ENCODE assay signal across 20 cellular contexts in the genomic region with DNA sequence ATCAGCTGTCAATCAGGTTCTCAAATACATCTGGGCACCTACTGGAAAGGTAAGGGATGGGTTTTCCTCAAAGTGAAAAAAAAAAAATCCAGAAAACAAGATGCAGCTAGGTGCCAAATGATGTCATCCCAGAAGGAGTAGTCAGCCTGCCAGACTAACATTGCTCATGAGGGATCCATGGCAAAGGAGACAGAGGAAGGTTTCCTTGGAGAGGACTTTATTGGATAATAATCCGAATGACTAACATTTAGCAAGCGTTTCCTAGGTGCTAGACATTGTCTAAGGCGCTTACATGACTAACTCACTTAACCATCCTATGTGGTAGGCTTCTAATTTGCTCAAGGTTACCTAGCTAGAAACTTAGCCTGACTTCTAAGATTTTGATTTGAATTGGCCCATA.
DNase-seq lines count a peak whose midpoint lies in the region; ATAC-seq and TF ChIP-seq lines count a peak whose summit lies in the region.
"Had no signal": no experiment of that assay in that cellular context is flagged by ENCODE, and none has a peak within 500 bp of the region (broad histone marks: within the 10 kb centered on the region; RNA-seq: fewer than 3 reads in every experiment).

No MANE protein-coding gene starts in this region.

- no peak overlapping the region for H4K91ac ChIP-seq in IMR-90 (ENCODE audit: insufficient read depth, low read depth, low read length)

- H3K4me2 ChIP-seq in IMR-90 (ENCODE audit: low read depth, low read length) = no peak overlapping the region

- no peaks in the 10 kb centered on the region for H3K9me1 ChIP-seq in IMR-90 (ENCODE audit: insufficient read depth, low read length)

- peak; percentile 57 for DNase-seq in AG20443 (ENCODE audit: low spot score)
- DNase-seq in IMR-90 = peak; percentile 23
- DNase-seq in brain microvascular endothelial cell = peak; percentile 20
- DNase-seq in medulla oblongata (ENCODE audit: extremely low spot score) = peak; percentile 59
- DNase-seq in NCI-H1105 treated with DMSO at 0.1 percent for 48 hours (lab: John Stamatoyannopoulos, UW) = no peak
- no peak for DNase-seq in DMS114 treated with DMSO at 0.1 percent for 48 hours (lab: John Stamatoyannopoulos, UW; ENCODE audit: unreplicated experiment)
- DNase-seq in effector memory CD4-positive, alpha-beta T cell = no peak
- DNase-seq: activated CD4-positive, alpha-beta memory T cell treated with anti-CD3 and anti-CD28 coated beads for 36 hours; activated naive CD8-positive, alpha-beta T cell treated with anti-CD3 and anti-CD28 coated beads, Interleukin-2, amount 10 ng/mL, durations not matched to agents 7 days and 5 days; AML-193; DMS79; mucosa of descending colon; NCI-H1436 treated with DMSO at 0.1 percent for 48 hours; NCI-H526; posterior cingulate gyrus; SW 1271; testis had no signal

- H2AFZ ChIP-seq in IMR-90 (replicated peaks; ENCODE audit: low read length, poor library complexity) = no peak overlapping the region

- no TSS peak for BruUV-seq in IMR-90 (replicated peaks; lab: Mats Ljungman, UMichigan)

- H3K9me3 ChIP-seq in IMR-90 (ENCODE audit: control insufficient read depth, insufficient read depth, low read length) = no peaks in the 10 kb centered on the region
- no peaks in the 10 kb centered on the region for H3K9me3 ChIP-seq in effector memory CD4-positive, alpha-beta T cell (ENCODE audit: control insufficient read depth, low read length)
- H3K9me3 ChIP-seq: mucosa of descending colon, testis, vagina had no signal

- H3K23ac ChIP-seq in IMR-90 (ENCODE audit: low read depth, low read length) = no peak overlapping the region

- dilution Hi-C loops in IMR-90 (cut with HindIII; ENCODE audit: low sequenced_read_pairs, unreplicated experiment) = no loop called here

- CTCF ChIA-PET in IMR-90 (lab: Yijun Ruan, JAX) = no interaction called here

- no peak overlapping the region for H3K9ac ChIP-seq in IMR-90 (ENCODE audit: low read depth, low read length)

- H3K4me1 ChIP-seq in IMR-90 (ENCODE audit: control insufficient read depth, insufficient read depth, low read length) = no peaks in the 10 kb centered on the region
- no peaks in the 10 kb centered on the region for H3K4me1 ChIP-seq in effector memory CD4-positive, alpha-beta T cell (ENCODE audit: control insufficient read depth, insufficient read depth, low read length, poor library complexity, severe bottlenecking)
- H3K4me1 ChIP-seq: testis, vagina had no signal

- no peaks in the 10 kb centered on the region for H3K79me1 ChIP-seq in IMR-90 (ENCODE audit: low read depth in 1 of 2, low read length in 2 of 2)

- TF ChIP-seq CTCF in IMR-90 (conservative IDR thresholded peaks at IDR 0.05; ENCODE audit: low read depth, low read length) (no peak), brain microvascular endothelial cell (IDR thresholded peaks at IDR 0.05; ENCODE audit: low read depth, low read length, missing control alignments) (no peak)

- H4K20me1 ChIP-seq in IMR-90 (ENCODE audit: insufficient read depth, low read length) = no peaks in the 10 kb centered on the region

- H3K27ac ChIP-seq in IMR-90 (ENCODE audit: insufficient read depth, low read length) = no peak overlapping the region
- no peak overlapping the region for H3K27ac ChIP-seq in brain microvascular endothelial cell
- H3K27ac ChIP-seq in effector memory CD4-positive, alpha-beta T cell (ENCODE audit: insufficient read depth, low read length, poor library complexity, severe bottlenecking) = no peak overlapping the region
- H3K27ac ChIP-seq: testis, vagina had no signal

- no peak overlapping the region for H2AK5ac ChIP-seq in IMR-90 (ENCODE audit: low read depth, low read length)

- no peak overlapping the region for H2BK120ac ChIP-seq in IMR-90 (ENCODE audit: low read depth, low read length)

- TF ChIP-seq RAD21 in IMR-90 (IDR thresholded peaks at IDR 0.05; ENCODE audit: low read length) = no peak

- no CpG with 5 or more reads among the region's 3 CpGs for WGBS in IMR-90 (ENCODE audit: extremely low coverage in 2 of 2, insufficient read length in 1 of 2), 2 experiments

- H3K14ac ChIP-seq in IMR-90 (replicated peaks; ENCODE audit: low read depth, low read length) = no peak overlapping the region

- H3K27me3 ChIP-seq in IMR-90 (ENCODE audit: control insufficient read depth, insufficient read depth, low read length) (peaks cover 27% of the 10 kb centered on the region), brain microvascular endothelial cell (replicated peaks) (no peaks in the 10 kb centered on the region)
- no peaks in the 10 kb centered on the region for H3K27me3 ChIP-seq in effector memory CD4-positive, alpha-beta T cell (replicated peaks; ENCODE audit: control insufficient read depth, insufficient read depth, low read length, poor library complexity, severe bottlenecking)
- H3K27me3 ChIP-seq: testis, vagina had no signal

- intact Hi-C loops in IMR-90 (cut with micrococcal nuclease) = no loop called here

- H2BK20ac ChIP-seq in IMR-90 (ENCODE audit: low read depth, low read length) = no peak overlapping the region

- H4K8ac ChIP-seq in IMR-90 (ENCODE audit: low read depth in 2 of 2, low read length in 2 of 2) = no peak overlapping the region

- no peaks in the 10 kb centered on the region for H3K36me3 ChIP-seq in IMR-90 (ENCODE audit: control insufficient read depth, insufficient read depth, low read length)
- no peaks in the 10 kb centered on the region for H3K36me3 ChIP-seq in brain microvascular endothelial cell (replicated peaks)
- H3K36me3 ChIP-seq in effector memory CD4-positive, alpha-beta T cell (ENCODE audit: control insufficient read depth, insufficient read depth, low read length) = no peaks in the 10 kb centered on the region
- H3K36me3 ChIP-seq: vagina had no signal

- POLR2A ChIA-PET in IMR-90 (lab: Charles Lee; ENCODE audit: unreplicated experiment) = no interaction called here

- H3K56ac ChIP-seq in IMR-90 (ENCODE audit: extremely low read depth, insufficient read depth, low read length) = no peak overlapping the region

- H2BK15ac ChIP-seq in IMR-90 (ENCODE audit: low read depth, low read length) = no peak overlapping the region

- H2AK9ac ChIP-seq in IMR-90 (replicated peaks; ENCODE audit: low read depth, low read length, poor library complexity) = no peak overlapping the region

- H3K4me3 ChIP-seq in IMR-90 (ENCODE audit: insufficient read depth, low read depth, low read length) (no peak overlapping the region), brain microvascular endothelial cell (ENCODE audit: low read depth, low read length) (no peak overlapping the region)
- no peak overlapping the region for H3K4me3 ChIP-seq in effector memory CD4-positive, alpha-beta T cell (ENCODE audit: insufficient read depth, low read depth, low read length, poor library complexity, severe bottlenecking)
- H3K4me3 ChIP-seq: mucosa of descending colon, testis, vagina had no signal

- no peak overlapping the region for H3K4ac ChIP-seq in IMR-90 (ENCODE audit: low read depth, low read length)

- no peak for TF ChIP-seq POLR2A in IMR-90 (IDR thresholded peaks at IDR 0.05; ENCODE audit: low read depth, low read length)

- no peak overlapping the region for H2BK5ac ChIP-seq in IMR-90 (ENCODE audit: low read depth, low read length, poor library complexity, severe bottlenecking)

- ATAC-seq in IMR-90 (ENCODE audit: low read depth) = no peak
- no peak for ATAC-seq in GM18511 (IDR thresholded peaks at IDR 0.05; ENCODE audit: unreplicated experiment)
- ATAC-seq: mucosa of descending colon, Right ventricle myocardium inferior had no signal

- no peak overlapping the region for H3K18ac ChIP-seq in IMR-90 (ENCODE audit: low read depth, low read length)

- H4K5ac ChIP-seq in IMR-90 (ENCODE audit: low read depth, low read length) = no peak overlapping the region

- in situ Hi-C loops in IMR-90 (cut with MboI; ENCODE audit: low sequenced_read_pairs) (no loop called here), brain microvascular endothelial cell (cut with HindIII; ENCODE audit: low pct_ligation_motif_present, low sequenced_read_pairs) (no loop called here)

TF ChIP-seq in IMR-90, 13 proteins besides CTCF, POLR2A, EP300 and RAD21:
- TF ChIP-seq, protein P1, sequence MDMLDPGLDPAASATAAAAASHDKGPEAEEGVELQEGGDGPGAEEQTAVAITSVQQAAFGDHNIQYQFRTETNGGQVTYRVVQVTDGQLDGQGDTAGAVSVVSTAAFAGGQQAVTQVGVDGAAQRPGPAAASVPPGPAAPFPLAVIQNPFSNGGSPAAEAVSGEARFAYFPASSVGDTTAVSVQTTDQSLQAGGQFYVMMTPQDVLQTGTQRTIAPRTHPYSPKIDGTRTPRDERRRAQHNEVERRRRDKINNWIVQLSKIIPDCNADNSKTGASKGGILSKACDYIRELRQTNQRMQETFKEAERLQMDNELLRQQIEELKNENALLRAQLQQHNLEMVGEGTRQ (IDR thresholded peaks at IDR 0.05; ENCODE audit: low read depth, low read length) = no peak
- TF ChIP-seq, protein P2, sequence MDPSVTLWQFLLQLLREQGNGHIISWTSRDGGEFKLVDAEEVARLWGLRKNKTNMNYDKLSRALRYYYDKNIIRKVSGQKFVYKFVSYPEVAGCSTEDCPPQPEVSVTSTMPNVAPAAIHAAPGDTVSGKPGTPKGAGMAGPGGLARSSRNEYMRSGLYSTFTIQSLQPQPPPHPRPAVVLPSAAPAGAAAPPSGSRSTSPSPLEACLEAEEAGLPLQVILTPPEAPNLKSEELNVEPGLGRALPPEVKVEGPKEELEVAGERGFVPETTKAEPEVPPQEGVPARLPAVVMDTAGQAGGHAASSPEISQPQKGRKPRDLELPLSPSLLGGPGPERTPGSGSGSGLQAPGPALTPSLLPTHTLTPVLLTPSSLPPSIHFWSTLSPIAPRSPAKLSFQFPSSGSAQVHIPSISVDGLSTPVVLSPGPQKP (IDR thresholded peaks at IDR 0.05; ENCODE audit: borderline replicate concordance, low read depth, low read length) = no peak
- no peak for TF ChIP-seq MAZ (IDR thresholded peaks at IDR 0.05; ENCODE audit: borderline replicate concordance, low read depth, low read length)
- TF ChIP-seq RCOR1 (IDR thresholded peaks at IDR 0.05; ENCODE audit: insufficient replicate concordance, low read length) = no peak
- no peak for TF ChIP-seq CHD1 (IDR thresholded peaks at IDR 0.05; ENCODE audit: low read depth, low read length)
- TF ChIP-seq BHLHE40 (IDR thresholded peaks at IDR 0.05; ENCODE audit: low read depth, low read length) = no peak
- no peak for TF ChIP-seq RFX5 (IDR thresholded peaks at IDR 0.05; ENCODE audit: low read depth, low read length)
- no peak for TF ChIP-seq FOS (IDR thresholded peaks at IDR 0.05; ENCODE audit: low read depth, low read length)
- no peak for TF ChIP-seq SMC3 (IDR thresholded peaks at IDR 0.05; ENCODE audit: low read depth, low read length)
- no peak for TF ChIP-seq CEBPB (IDR thresholded peaks at IDR 0.05; ENCODE audit: low read depth, low read length)
- no peak for TF ChIP-seq MAFK (IDR thresholded peaks at IDR 0.05; ENCODE audit: low read depth, low read length)
- TF ChIP-seq NFE2L2 (IDR thresholded peaks at IDR 0.05; ENCODE audit: low read depth, low read length) = no peak
- no peak for TF ChIP-seq MXI1 (IDR thresholded peaks at IDR 0.05; ENCODE audit: borderline replicate concordance, low read depth, low read length)

Comparison
In these comparisons a context has a peak if more than half of its experiments do, and no peak if none do; other contexts are left out.
1. DNase-seq: peak in AG20443 (single experiment), IMR-90 (single experiment), brain microvascular endothelial cell (single experiment) and medulla oblongata (single experiment); none in NCI-H1105 treated with DMSO at 0.1 percent for 48 hours (single experiment), DMS114 treated with DMSO at 0.1 percent for 48 hours (single experiment) and effector memory CD4-positive, alpha-beta T cell (0 of 3).